26 cellular contexts compared by ENCODE assay signal in the genomic region with DNA sequence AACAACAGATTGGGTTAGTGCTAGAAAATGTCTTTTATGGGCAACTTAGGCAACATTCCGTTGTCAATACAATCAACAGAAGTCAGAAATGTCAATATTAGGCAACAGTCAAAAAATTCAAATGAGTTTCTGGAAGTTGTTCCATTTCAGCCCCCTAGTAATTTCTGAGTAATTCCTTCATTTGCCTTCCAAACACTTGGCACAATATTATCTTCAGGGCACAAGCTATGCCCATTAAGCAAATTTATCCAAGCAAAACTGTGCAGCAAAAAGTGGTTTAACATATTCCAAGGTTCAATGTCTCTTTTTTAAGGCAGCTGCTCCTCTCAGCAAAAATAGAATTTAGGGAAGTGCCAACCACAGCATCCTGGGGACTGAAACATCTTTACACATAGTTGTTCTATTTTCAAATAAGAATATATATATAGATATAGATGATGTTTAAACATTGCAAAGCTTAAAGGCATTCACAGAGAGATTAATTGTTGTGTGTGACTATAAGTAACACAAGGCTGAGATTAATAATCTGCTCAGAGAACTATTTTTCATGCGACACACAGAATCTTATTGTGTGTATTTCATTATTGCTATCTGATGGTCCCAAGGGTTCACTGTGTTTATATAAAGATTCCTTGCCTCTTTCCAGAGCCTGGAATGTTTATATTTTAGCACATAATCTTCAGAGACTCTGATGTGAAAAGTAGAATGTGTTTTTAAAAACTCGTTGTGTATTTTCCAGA.
DNase-seq lines count a peak whose midpoint lies in the region; TF ChIP-seq lines count a peak whose summit lies in the region.
"Had no signal": no experiment of that assay in that cellular context is flagged by ENCODE, and none has a peak within 500 bp of the region (broad histone marks: within the 10 kb centered on the region; RNA-seq: fewer than 3 reads in every experiment).

No MANE protein-coding gene starts in this region.

- H3K9me3 Mint-ChIP-seq in Calu3 (ENCODE audit: low read depth, unreplicated experiment): no peaks in the 10 kb centered on the region

- no peak overlapping the region for H3K4me3 Mint-ChIP-seq in Calu3 (ENCODE audit: low read depth, unreplicated experiment)
- H3K4me3 Mint-ChIP-seq: stimulated activated effector memory CD8-positive, alpha-beta T cell treated with anti-CD3 and anti-CD28 coated beads, Interleukin-12 subunit alpha, Interleukin-12 subunit beta, amount 100 ng/mL, for 72 hours; T-helper 1 cell treated with Interleukin-12 subunit alpha and Interleukin-12 subunit beta and Interleukin-4 antibody, amounts not matched to agents 30 μg/mL and 1 μg/mL, for 36 hours had no signal

- H3K27ac Mint-ChIP-seq in Calu3 (ENCODE audit: unreplicated experiment): no peak overlapping the region
- H3K27ac Mint-ChIP-seq: stimulated activated effector memory CD8-positive, alpha-beta T cell treated with anti-CD3 and anti-CD28 coated beads, Interleukin-12 subunit alpha, Interleukin-12 subunit beta, amount 100 ng/mL, for 72 hours; T-helper 1 cell treated with Interleukin-12 subunit alpha and Interleukin-12 subunit beta and Interleukin-4 antibody, amounts not matched to agents 30 μg/mL and 1 μg/mL, for 36 hours had no signal

- H3K9ac ChIP-seq in adipocyte (ENCODE audit: low read length): no peak overlapping the region
- H3K9ac ChIP-seq: GM23248 had no signal

- H3K9me3 ChIP-seq in adipocyte (ENCODE audit: control insufficient read depth, low read length) (no peaks in the 10 kb centered on the region), thyroid gland (no peaks in the 10 kb centered on the region), sigmoid colon (no peaks in the 10 kb centered on the region)
- H3K9me3 ChIP-seq: breast epithelium had no signal

- WGBS in thyroid gland, 2 donors: 78 to 84% methylated on average over 3 of the region's 3 CpGs
- WGBS in sigmoid colon, 2 donors: 65 to 72% methylated on average over 3 of the region's 3 CpGs

- H3K27me3 ChIP-seq in adipocyte (replicated peaks; ENCODE audit: control insufficient read depth, insufficient read depth, low read length) (no peaks in the 10 kb centered on the region), thyroid gland (no peaks in the 10 kb centered on the region), sigmoid colon (no peaks in the 10 kb centered on the region)
- H3K27me3 ChIP-seq: breast epithelium had no signal

- H3K4me1 ChIP-seq in adipocyte (ENCODE audit: control insufficient read depth, insufficient read depth, low read length) (peaks cover 26% of the 10 kb centered on the region), thyroid gland (peaks cover 4 to 23% of the 10 kb centered on the region in 2 donors), sigmoid colon (peaks cover 0 to 15% (median 12%) of the 10 kb centered on the region in 4 donors)
- H3K4me1 ChIP-seq: breast epithelium had no signal

- TF ChIP-seq CTCF in thyroid gland (IDR thresholded peaks at IDR 0.05) (no peak), sigmoid colon (IDR thresholded peaks at IDR 0.05) (no peak), Calu3 (IDR thresholded peaks at IDR 0.05; ENCODE audit: unreplicated experiment) (no peak)

- H3K27me3 Mint-ChIP-seq in Calu3 (ENCODE audit: unreplicated experiment): no peaks in the 10 kb centered on the region

- H3K36me3 ChIP-seq in adipocyte (ENCODE audit: control insufficient read depth, insufficient read depth, low read length, severe bottlenecking): no peaks in the 10 kb centered on the region
- no peaks in the 10 kb centered on the region for H3K36me3 ChIP-seq in thyroid gland
- no peaks in the 10 kb centered on the region for H3K36me3 ChIP-seq in sigmoid colon
- H3K36me3 ChIP-seq: breast epithelium, WERI-Rb-1 had no signal

- DNase-seq in EH (ENCODE audit: low read depth) (peak; percentile 56), NCI-H526 (lab: John Stamatoyannopoulos, UW) (peak; percentile 75 to 80), adipocyte (ENCODE audit: low read depth) (peak; percentile 33), medulla oblongata (ENCODE audit: extremely low spot score) (peak; percentile 37), thyroid gland (no peak), DMS53 (lab: John Stamatoyannopoulos, UW) (no peak), sigmoid colon (no peak), Calu3 (no peak)
- DNase-seq: activated CD4-positive, alpha-beta T cell treated with anti-CD3 and anti-CD28 coated beads, Interleukin-2, amount 50 U/mL, for 4 hours; activated effector memory CD4-positive, alpha-beta T cell treated with anti-CD3 and anti-CD28 coated beads, Interleukin-2, amount 50 U/mL, for 16 hours; C1 segment of cervical spinal cord; DMS 273 treated with DMSO at 0.1 percent for 48 hours; foreskin melanocyte; GM23248; hypothalamus; islet precursor cell; KG1; NCI-H1105; NCI-H2081 treated with DMSO at 0.1 percent for 48 hours; NCI-H510A; nucleus accumbens; right cardiac atrium; WERI-Rb-1 had no signal

- no peak overlapping the region for H3K27ac ChIP-seq in thyroid gland
- no peak overlapping the region for H3K27ac ChIP-seq in sigmoid colon
- H3K27ac ChIP-seq: breast epithelium, GM23248, WERI-Rb-1 had no signal

- H3K4me1 Mint-ChIP-seq in Calu3 (ENCODE audit: low read depth, unreplicated experiment): no peaks in the 10 kb centered on the region
- H3K4me1 Mint-ChIP-seq: stimulated activated effector memory CD8-positive, alpha-beta T cell treated with anti-CD3 and anti-CD28 coated beads, Interleukin-12 subunit alpha, Interleukin-12 subunit beta, amount 100 ng/mL, for 72 hours had no signal

- no TSS peak for BruUV-seq in Calu3 (replicated peaks; lab: Mats Ljungman, UMichigan)

- CTCF ChIA-PET in Calu3 (lab: Charles Lee): no interaction called here

- TF ChIP-seq POLR2A in thyroid gland (IDR thresholded peaks at IDR 0.05) (no peak), sigmoid colon (IDR thresholded peaks at IDR 0.05) (no peak)

- H3K4me3 ChIP-seq in adipocyte (ENCODE audit: low read length) (peak overlapping the region; percentile 1), thyroid gland (replicated peaks in 1 of 3) (no peak overlapping the region), sigmoid colon (no peak overlapping the region)
- H3K4me3 ChIP-seq: breast epithelium, GM23248 had no signal

- H3K36me3 Mint-ChIP-seq in Calu3 (ENCODE audit: insufficient read depth, unreplicated experiment): no peaks in the 10 kb centered on the region
- H3K36me3 Mint-ChIP-seq: stimulated activated effector memory CD8-positive, alpha-beta T cell treated with anti-CD3 and anti-CD28 coated beads, Interleukin-12 subunit alpha, Interleukin-12 subunit beta, amount 100 ng/mL, for 72 hours had no signal

- no peak for TF ChIP-seq EP300 in sigmoid colon (IDR thresholded peaks at IDR 0.05)

- intact Hi-C loops in thyroid gland (cut with DNase I): no loop called here
- intact Hi-C loops in sigmoid colon (cut with DNase I): no loop called here
- intact Hi-C loops in Calu3 (cut with micrococcal nuclease; ENCODE audit: unreplicated experiment): no loop called here

Comparison
In these comparisons a context has a peak if more than half of its experiments do, and no peak if none do; other contexts are left out.
1. DNase-seq: peak in EH (single experiment), NCI-H526 (2 of 2), adipocyte (single experiment) and medulla oblongata (single experiment); none in thyroid gland (0 of 2), DMS53 (single experiment), sigmoid colon (single experiment) and Calu3 (single experiment).